Comparison of ENCODE assay signal across 1 cellular context in the genomic region with DNA sequence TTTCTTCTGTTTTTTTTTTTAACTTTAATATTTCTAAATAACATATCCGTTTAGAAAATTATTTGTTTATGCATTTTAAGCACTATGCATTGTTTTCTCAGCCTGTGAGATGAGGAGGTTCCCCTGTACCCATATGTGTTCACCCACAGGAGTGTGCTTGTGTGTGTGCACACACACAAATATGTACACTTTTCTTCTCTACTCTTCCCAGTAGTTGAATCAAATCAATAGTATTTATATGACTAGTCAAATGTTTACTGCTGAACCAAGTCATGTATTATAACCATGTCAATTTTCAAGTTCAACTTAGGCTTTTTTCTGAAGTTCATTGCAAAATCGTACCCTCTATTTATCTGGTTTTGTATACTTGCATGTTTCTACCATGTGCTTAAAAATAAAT.
TF ChIP-seq lines count a peak whose summit lies in the region.

No MANE protein-coding gene starts in this region.

TF ChIP-seq in HepG2, 621 proteins besides CTCF, POLR2A, EP300 and RAD21:
- TF ChIP-seq ZBTB38 (CRISPR knock-in tag; IDR thresholded peaks at IDR 0.05), result no peak
- TF ChIP-seq, protein P1, sequence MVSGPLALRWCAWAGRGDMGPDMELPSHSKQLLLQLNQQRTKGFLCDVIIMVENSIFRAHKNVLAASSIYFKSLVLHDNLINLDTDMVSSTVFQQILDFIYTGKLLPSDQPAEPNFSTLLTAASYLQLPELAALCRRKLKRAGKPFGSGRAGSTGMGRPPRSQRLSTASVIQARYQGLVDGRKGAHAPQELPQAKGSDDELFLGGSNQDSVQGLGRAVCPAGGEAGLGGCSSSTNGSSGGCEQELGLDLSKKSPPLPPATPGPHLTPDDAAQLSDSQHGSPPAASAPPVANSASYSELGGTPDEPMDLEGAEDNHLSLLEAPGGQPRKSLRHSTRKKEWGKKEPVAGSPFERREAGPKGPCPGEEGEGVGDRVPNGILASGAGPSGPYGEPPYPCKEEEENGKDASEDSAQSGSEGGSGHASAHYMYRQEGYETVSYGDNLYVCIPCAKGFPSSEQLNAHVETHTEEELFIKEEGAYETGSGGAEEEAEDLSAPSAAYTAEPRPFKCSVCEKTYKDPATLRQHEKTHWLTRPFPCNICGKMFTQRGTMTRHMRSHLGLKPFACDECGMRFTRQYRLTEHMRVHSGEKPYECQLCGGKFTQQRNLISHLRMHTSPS (CRISPR knock-in tag; IDR thresholded peaks at IDR 0.05; ENCODE audit: low read depth), result no peak
- TF ChIP-seq ZNF264 (CRISPR knock-in tag; IDR thresholded peaks at IDR 0.05), result no peak
- TF ChIP-seq TP53 (CRISPR knock-in tag; conservative IDR thresholded peaks at IDR 0.05), result no peak
- no peak for TF ChIP-seq TOE1 (CRISPR knock-in tag; IDR thresholded peaks at IDR 0.05)
- no peak for TF ChIP-seq ONECUT2 (CRISPR knock-in tag; IDR thresholded peaks at IDR 0.05)
- TF ChIP-seq MLLT10 (CRISPR knock-in tag; IDR thresholded peaks at IDR 0.05), result no peak
- no peak for TF ChIP-seq ZNF530 (CRISPR knock-in tag; IDR thresholded peaks at IDR 0.05; ENCODE audit: low read depth)
